ENCODE assay signal across 10 cellular contexts in the genomic region with DNA sequence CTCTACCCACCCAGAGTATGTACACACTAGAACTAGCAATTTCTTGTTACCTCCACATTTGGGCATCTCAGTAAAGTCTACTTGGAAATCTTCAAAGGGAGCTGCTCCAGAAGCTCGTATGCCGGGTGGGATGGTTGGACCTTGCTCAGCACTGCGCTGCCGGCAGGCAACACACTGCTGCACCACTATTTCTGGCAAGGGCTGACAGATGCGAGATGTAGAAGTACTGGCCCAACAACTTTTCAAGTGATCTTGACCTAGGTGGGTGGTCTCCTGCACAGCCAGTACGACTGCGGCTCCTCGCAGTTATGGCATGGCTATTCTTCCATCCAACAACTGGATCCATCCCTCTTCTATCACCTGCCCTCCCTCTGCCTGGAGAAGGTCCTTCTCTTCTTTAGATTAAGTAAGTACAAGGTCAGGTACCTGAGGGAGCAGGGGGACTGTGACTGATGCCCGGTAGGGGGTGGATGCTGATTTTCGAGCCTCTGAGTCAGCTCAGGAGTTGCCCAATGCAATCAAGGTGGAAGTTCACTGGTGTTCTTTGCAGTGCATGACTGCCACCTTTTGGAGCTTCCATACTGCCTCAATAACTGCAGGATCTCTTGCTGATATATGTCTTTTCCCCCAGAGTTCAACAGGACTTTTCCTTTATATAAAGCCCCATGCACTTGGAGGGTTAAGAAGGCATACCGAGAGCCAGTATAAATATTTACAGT.
DNase-seq lines count a peak whose midpoint lies in the region; ATAC-seq lines count a peak whose summit lies in the region.
"Had no signal": no experiment of that assay in that cellular context is flagged by ENCODE, and none has a peak within 500 bp of the region (broad histone marks: within the 10 kb centered on the region; RNA-seq: fewer than 3 reads in every experiment).

No MANE protein-coding gene starts in this region.

- peak; percentile 24 to 37 for DNase-seq in NCI-H524 (lab: John Stamatoyannopoulos, UW)
- no peak for DNase-seq in NCI-H524 treated with DMSO at 0.1 percent for 48 hours (lab: John Stamatoyannopoulos, UW)
- DNase-seq in NCI-H69 (lab: John Stamatoyannopoulos, UW), result peak; percentile 44
- peak; percentile 66 for DNase-seq in epithelial cell of prostate (ENCODE audit: low read depth, low spot score)
- DNase-seq in renal cortical epithelial cell (ENCODE audit: low read depth), result peak; percentile 86
- no peak for DNase-seq in central memory CD4-positive, alpha-beta T cell
- DNase-seq: cerebellar nuclear complex had no signal

- no peak overlapping the region for H3K27ac ChIP-seq in epithelial cell of prostate
- H3K27ac ChIP-seq: BLaER1 treated with 17β-estradiol and CSF1 and Interleukin-3, amounts not matched to agents 10 nM and 100 nM had no signal

- no peak for ATAC-seq in HG03521 (IDR thresholded peaks at IDR 0.05; ENCODE audit: unreplicated experiment)
- ATAC-seq in GM18502 (IDR thresholded peaks at IDR 0.05; ENCODE audit: poor library complexity, unreplicated experiment), result no peak

Comparison
In these comparisons a context has a peak if more than half of its experiments do, and no peak if none do; other contexts are left out.
1. DNase-seq: peak in NCI-H524 (2 of 2), NCI-H69 (single experiment), epithelial cell of prostate (single experiment) and renal cortical epithelial cell (single experiment); none in NCI-H524 treated with DMSO at 0.1 percent for 48 hours (single experiment) and central memory CD4-positive, alpha-beta T cell (single experiment).